ENCODE assay signal across 16 cellular contexts in the genomic region with DNA sequence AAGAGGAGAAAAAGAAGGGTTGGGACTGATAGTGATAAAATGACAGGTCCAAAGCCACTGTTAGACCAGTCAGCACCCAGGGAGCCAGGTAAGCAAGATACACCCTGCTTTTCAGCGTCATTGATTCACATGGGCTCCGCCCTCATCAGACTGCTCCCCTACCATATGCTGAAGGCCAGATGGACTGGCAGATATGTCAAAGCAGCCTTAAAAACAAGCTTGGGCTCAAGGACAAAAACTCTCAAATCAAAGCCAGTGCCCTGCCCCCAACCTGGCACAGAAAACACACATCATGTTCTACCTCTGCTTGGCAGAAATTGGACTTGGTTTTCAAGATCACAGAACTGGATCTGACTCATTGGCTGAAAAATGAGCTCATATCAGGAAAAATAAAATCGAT. TPM values are rescaled to one million over a fixed set of nuclear protein-coding genes. Genes with fewer than 3 reads are reported as not detected.
DNase-seq lines count a peak whose midpoint lies in the region; ATAC-seq, FAIRE-seq and TF ChIP-seq lines count a peak whose summit lies in the region.
"Had no signal": no experiment of that assay in that cellular context is flagged by ENCODE, and none has a peak within 500 bp of the region (broad histone marks: within the 10 kb centered on the region; RNA-seq: fewer than 3 reads in every experiment).

No MANE protein-coding gene starts in this region.

- H3K27me3 ChIP-seq in endothelial cell of umbilical vein (ENCODE audit: control insufficient read depth in 2 of 2, insufficient read depth in 2 of 2, low read length in 2 of 2), result no peaks in the 10 kb centered on the region
- H3K27me3 ChIP-seq in trophoblast cell (ENCODE audit: insufficient read depth, low read length), result no peaks in the 10 kb centered on the region

- H2AFZ ChIP-seq in endothelial cell of umbilical vein (ENCODE audit: low read depth, low read length), result no peak overlapping the region
- H2AFZ ChIP-seq in trophoblast cell (ENCODE audit: insufficient read depth, low read length, poor library complexity), result no peak overlapping the region

- H3K27ac ChIP-seq in endothelial cell of umbilical vein (ENCODE audit: insufficient read depth, low read depth, low read length) (no peak overlapping the region), trophoblast cell (ENCODE audit: low read depth, low read length) (no peak overlapping the region)

- no peak for TF ChIP-seq CTCF in endothelial cell of umbilical vein (IDR thresholded peaks at IDR 0.05; ENCODE audit: extremely low read depth in 1 of 2, insufficient read depth in 1 of 2, low read depth in 1 of 2, low read length in 2 of 2)

- no peak overlapping the region for H3K9ac ChIP-seq in endothelial cell of umbilical vein (replicated peaks; ENCODE audit: extremely low read depth, insufficient read depth, low read length)
- H3K9ac ChIP-seq in trophoblast cell (ENCODE audit: low read length), result no peak overlapping the region

- peak overlapping the region; percentile 36 for H3K18ac ChIP-seq in trophoblast cell (ENCODE audit: low read length)

- no peak overlapping the region for H2AK5ac ChIP-seq in trophoblast cell (ENCODE audit: low read length)

- H3K9me3 ChIP-seq in endothelial cell of umbilical vein (replicated peaks; ENCODE audit: control insufficient read depth, insufficient read depth, low read length), result no peaks in the 10 kb centered on the region
- H3K9me3 ChIP-seq in trophoblast cell (ENCODE audit: insufficient read depth, low read depth, low read length), result no peaks in the 10 kb centered on the region

- H4K8ac ChIP-seq in trophoblast cell (ENCODE audit: low read depth, low read length), result no peak overlapping the region

- H3K4ac ChIP-seq in trophoblast cell (ENCODE audit: low read depth, low read length), result peak overlapping the region; percentile 84

- BruUV-seq in endothelial cell of umbilical vein (replicated peaks; lab: Mats Ljungman, UMichigan), result no TSS peak

- TF ChIP-seq POLR2A in endothelial cell of umbilical vein (IDR thresholded peaks at IDR 0.05; ENCODE audit: low read depth, low read length), result no peak

- H3K36me3 ChIP-seq in endothelial cell of umbilical vein (ENCODE audit: control insufficient read depth in 2 of 2, extremely low read depth in 1 of 2, insufficient read depth in 2 of 2, low read length in 2 of 2), result peaks cover 0 to 15% of the 10 kb centered on the region in 2 experiments
- H3K36me3 ChIP-seq in trophoblast cell (ENCODE audit: control insufficient read depth in 1 of 2, insufficient read depth in 2 of 2, low read length in 2 of 2), result peaks cover 31 to 50% of the 10 kb centered on the region in 2 experiments

- no CpG with 5 or more reads among the region's 3 CpGs for WGBS in trophoblast cell (ENCODE audit: extremely low coverage, insufficient coverage, insufficient read length)

- H3K4me3 ChIP-seq in endothelial cell of umbilical vein (replicated peaks in 1 of 3; ENCODE audit: insufficient read depth in 1 of 3, low read depth in 1 of 3, low read length in 3 of 3) (no peak overlapping the region), trophoblast cell (ENCODE audit: low read depth, low read length) (no peak overlapping the region)

- H3K79me2 ChIP-seq in endothelial cell of umbilical vein (ENCODE audit: control insufficient read depth, insufficient read depth, low read length), result peaks cover 47% of the 10 kb centered on the region
- peaks cover 15% of the 10 kb centered on the region for H3K79me2 ChIP-seq in trophoblast cell (ENCODE audit: control insufficient read depth, insufficient read depth, low read length, poor library complexity)

- intact Hi-C loops in endothelial cell of umbilical vein (cut with micrococcal nuclease), result loop anchor here (10.0 kb wide), 1 partner anchor 336 kb away; no protein-coding TSS in a partner anchor

- no peak overlapping the region for H2BK120ac ChIP-seq in trophoblast cell (ENCODE audit: insufficient read depth, low read length, poor library complexity)

- no peaks in the 10 kb centered on the region for H4K20me1 ChIP-seq in endothelial cell of umbilical vein (replicated peaks; ENCODE audit: control insufficient read depth, extremely low read depth, insufficient read depth, low read length)

- peaks cover 50% of the 10 kb centered on the region for H3K4me1 ChIP-seq in endothelial cell of umbilical vein (ENCODE audit: control insufficient read depth, extremely low read depth, insufficient read depth, low read length)
- peaks cover 7 to 18% of the 10 kb centered on the region in 2 experiments for H3K4me1 ChIP-seq in trophoblast cell (ENCODE audit: control insufficient read depth in 1 of 2, insufficient read depth in 2 of 2, low read length in 2 of 2)

- no peak overlapping the region for H2BK5ac ChIP-seq in trophoblast cell (ENCODE audit: low read depth, low read length, poor library complexity)

- FAIRE-seq in endothelial cell of umbilical vein (lab: Jason Lieb, UNC), result no peak
- FAIRE-seq: small intestine had no signal

- H3K4me2 ChIP-seq in endothelial cell of umbilical vein (ENCODE audit: insufficient read depth, low read length) (no peak overlapping the region), trophoblast cell (ENCODE audit: low read length) (no peak overlapping the region)

- H4K91ac ChIP-seq in trophoblast cell (ENCODE audit: low read depth, low read length), result no peak overlapping the region

- peaks cover under 1% of the 10 kb centered on the region for H3K79me1 ChIP-seq in trophoblast cell (ENCODE audit: low read length)

- ATAC-seq in HG02970 (IDR thresholded peaks at IDR 0.05; ENCODE audit: low FRiP score, unreplicated experiment) (no peak), HG03520 (IDR thresholded peaks at IDR 0.05; ENCODE audit: unreplicated experiment) (no peak)

- no peak overlapping the region for H3K14ac ChIP-seq in trophoblast cell (ENCODE audit: low read length)

- H4K12ac ChIP-seq in trophoblast cell (ENCODE audit: low read depth, low read length), result no peak overlapping the region

- H2BK12ac ChIP-seq in trophoblast cell (ENCODE audit: low read length), result no peak overlapping the region

- dilution Hi-C loops in endothelial cell of umbilical vein (cut with MboI; ENCODE audit: extremely low pct_ligation_motif_present, low sequenced_read_pairs), result no loop called here

- CTCF ChIA-PET in endothelial cell of umbilical vein (lab: Charles Lee), result interaction anchor here (0.6 to 4.1 kb wide), 10 partner anchors 8 to 90 kb away, joined by 3 to 46 read pairs (median 4); a partner anchor contains a TSS

- no peaks in the 10 kb centered on the region for H3K9me1 ChIP-seq in endothelial cell of umbilical vein (replicated peaks; ENCODE audit: control insufficient read depth, extremely low read depth, insufficient read depth, low read length)

- POLR2A ChIA-PET in endothelial cell of umbilical vein (lab: Charles Lee), result no interaction called here

- DNase-seq in DMS 273 treated with DMSO at 0.1 percent for 48 hours (lab: John Stamatoyannopoulos, UW), result peak; percentile 81
- peak; percentile 33 for DNase-seq in OCI-M1 (lab: John Stamatoyannopoulos, UW)
- no peak for DNase-seq in endothelial cell of umbilical vein (ENCODE audit: low read depth, low spot score)
- no peak for DNase-seq in trophoblast cell
- no peak for DNase-seq in COR-L47 (lab: John Stamatoyannopoulos, UW)
- no peak for DNase-seq in T-helper 2 cell
- DNase-seq: activated CD4-positive, alpha-beta T cell treated with anti-CD3 and anti-CD28 coated beads for 1 hour; cortex of kidney; HCEC 1CT; KG1; mammary epithelial cell; NCI-H1417; NCI-H748 treated with DMSO at 0.1 percent for 48 hours; small intestine had no signal

- H3K23ac ChIP-seq in trophoblast cell (ENCODE audit: low read length), result no peak overlapping the region

TF ChIP-seq in endothelial cell of umbilical vein, 7 proteins besides CTCF, POLR2A, EP300 and RAD21:
- no peak for TF ChIP-seq MYC (IDR thresholded peaks at IDR 0.05; ENCODE audit: low read depth, low read length)
- no peak for TF ChIP-seq JUN (IDR thresholded peaks at IDR 0.05; ENCODE audit: borderline replicate concordance, insufficient read depth, insufficient read length, low read depth)
- TF ChIP-seq EZH2 (IDR thresholded peaks at IDR 0.05; ENCODE audit: borderline replicate concordance, low read depth, low read length, severe bottlenecking), result no peak
- TF ChIP-seq GATA2 (IDR thresholded peaks at IDR 0.05; ENCODE audit: insufficient read depth, insufficient read length, low read depth, low read length), result no peak
- peak; percentile 29 for TF ChIP-seq FOS (IDR thresholded peaks at IDR 0.05; ENCODE audit: borderline replicate concordance, insufficient read depth, low read length)
TF ChIP-seq in endothelial cell of umbilical vein: peak in this region for 1.

RNA-seq across cellular contexts. Expression of a gene that starts 33.4 kb away (rescaled TPM):
- 64.8 and 76.3 TPM in 2 replicates for total RNA-seq in endothelial cell of umbilical vein
- 25.0 and 35.3 TPM in 2 replicates for polyA plus RNA-seq in endothelial cell of umbilical vein
- 51.1 and 55.7 TPM in 2 replicates for polyA plus RNA-seq in endothelial cell of umbilical vein (2011; cell fraction: cytosol; rRNA removed)
- 58.2 and 66.7 TPM in 2 replicates for polyA plus RNA-seq in endothelial cell of umbilical vein (2011; cell fraction: nucleus; rRNA removed)
- 44.3 and 58.3 TPM in 2 replicates for polyA plus RNA-seq in endothelial cell of umbilical vein (2012)
- polyA minus RNA-seq in endothelial cell of umbilical vein, result 32.9 and 34.3 TPM in 2 replicates
- 20.3 TPM for polyA minus RNA-seq in endothelial cell of umbilical vein (2011; cell fraction: cytosol; rRNA and poly(A)+ RNA removed)
- 15.8 and 20.4 TPM in 2 replicates for polyA minus RNA-seq in endothelial cell of umbilical vein (2011; cell fraction: nucleus; rRNA and poly(A)+ RNA removed)
- 163 and 169 TPM in 2 replicates for polyA plus RNA-seq in trophoblast cell (2013)

Comparison
In these comparisons a context has a peak if more than half of its experiments do, and no peak if none do; other contexts are left out.
1. DNase-seq: peak in DMS 273 treated with DMSO at 0.1 percent for 48 hours (single experiment) and OCI-M1 (single experiment); none in endothelial cell of umbilical vein (single experiment), trophoblast cell (0 of 2), COR-L47 (single experiment) and T-helper 2 cell (0 of 5).